ENCODE assay signal across 12 cellular contexts in the genomic region with DNA sequence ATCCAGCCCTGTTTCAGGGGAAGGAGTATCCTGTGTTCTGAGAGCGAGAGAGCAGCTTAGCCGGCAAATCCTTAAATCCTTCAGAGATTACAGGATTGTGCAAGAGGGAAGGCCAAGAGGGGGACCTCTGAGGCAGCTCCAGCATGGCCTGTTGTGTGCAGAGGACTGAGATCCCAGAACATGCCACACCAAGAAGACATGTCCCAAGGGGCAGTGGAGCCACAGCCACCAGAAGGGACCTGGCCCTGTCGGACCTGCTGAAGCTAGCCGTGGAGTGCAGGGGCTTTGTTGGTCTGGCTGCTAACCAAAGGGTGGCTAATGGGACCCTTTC. TPM values are rescaled to one million over a fixed set of nuclear protein-coding genes. Genes with fewer than 3 reads are reported as not detected.
DNase-seq lines count a peak whose midpoint lies in the region; ATAC-seq and TF ChIP-seq lines count a peak whose summit lies in the region.
"Had no signal": no experiment of that assay in that cellular context is flagged by ENCODE, and none has a peak within 500 bp of the region (broad histone marks: within the 10 kb centered on the region; RNA-seq: fewer than 3 reads in every experiment).

No MANE protein-coding gene starts in this region.

- H3K36me3 Mint-ChIP-seq in activated T-cell treated with anti-CD3 and anti-CD28 coated beads, Interleukin-2, amount 50 U/mL, for 72 hours (ENCODE audit: insufficient read depth in 2 of 2): no peaks in the 10 kb centered on the region
- peaks cover 12% of the 10 kb centered on the region for H3K36me3 Mint-ChIP-seq in activated T-helper 17 cell treated with anti-CD3 and anti-CD28 coated beads, Interleukin-2, amount 50 U/mL, for 72 hours (ENCODE audit: low read depth)

- intact Hi-C loops in transverse colon (cut with DNase I; ENCODE audit: low total_unique reads) (no loop called here), OCI-LY7 (cut with micrococcal nuclease; ENCODE audit: unreplicated experiment) (no loop called here)

- no peak overlapping the region for H3K4me3 ChIP-seq in transverse colon
- no peak overlapping the region for H3K4me3 ChIP-seq in OCI-LY7 (ENCODE audit: low read depth, low read length, poor library complexity, severe bottlenecking)

- no peaks in the 10 kb centered on the region for H3K9me3 ChIP-seq in transverse colon
- H3K9me3 ChIP-seq in OCI-LY7 (ENCODE audit: low read length): no peaks in the 10 kb centered on the region
- H3K9me3 ChIP-seq: testis had no signal

- CTCF ChIA-PET in OCI-LY7 (lab: Charles Lee; ENCODE audit: unreplicated experiment): no interaction called here

- no peaks in the 10 kb centered on the region for H3K79me2 ChIP-seq in OCI-LY7 (ENCODE audit: insufficient read depth, low read depth, low read length)
- H3K79me2 ChIP-seq: parathyroid adenoma had no signal

- H3K27ac Mint-ChIP-seq in activated T-cell treated with anti-CD3 and anti-CD28 coated beads, Interleukin-2, amount 50 U/mL, for 72 hours: peak overlapping the region; percentile 48
- H3K27ac Mint-ChIP-seq in activated T-helper 17 cell treated with anti-CD3 and anti-CD28 coated beads, Interleukin-2, amount 50 U/mL, for 72 hours: no peak overlapping the region
- H3K27ac Mint-ChIP-seq: activated naive CD4-positive, alpha-beta T cell treated with anti-CD3 and anti-CD28 coated beads for 36 hours had no signal

- H3K27ac ChIP-seq in transverse colon: peak overlapping the region; percentile 68 to 86 (median 82)
- H3K27ac ChIP-seq in OCI-LY7 (ENCODE audit: low read depth, low read length, poor library complexity, severe bottlenecking): no peak overlapping the region
- H3K27ac ChIP-seq: parathyroid adenoma had no signal

- H3K36me3 ChIP-seq in transverse colon (no peaks in the 10 kb centered on the region), OCI-LY7 (ENCODE audit: insufficient read depth, low read length) (no peaks in the 10 kb centered on the region)

- H3K4me1 ChIP-seq in transverse colon (peaks cover 0 to 33% (median 13%) of the 10 kb centered on the region in 4 donors), OCI-LY7 (ENCODE audit: insufficient read depth, low read length, poor library complexity, severe bottlenecking) (no peaks in the 10 kb centered on the region)
- H3K4me1 ChIP-seq: parathyroid adenoma had no signal

- no peak for DNase-seq in activated T-cell treated with anti-CD3 and anti-CD28 coated beads, Interleukin-2, amount 50 U/mL, for 72 hours
- no peak for DNase-seq in activated T-cell treated with anti-CD3 and anti-CD28 coated beads, Interleukin-2, amount 50 U/mL, for 48 hours
- DNase-seq in mesenteric fat pad (ENCODE audit: low spot score) (peak; percentile 41), transverse colon (no peak), GM20000 (ENCODE audit: low spot score) (no peak), UCSD-AML1 (lab: John Stamatoyannopoulos, UW; ENCODE audit: unreplicated experiment) (no peak), OCI-LY7 (ENCODE audit: low spot score) (no peak)
- DNase-seq: activated naive CD4-positive, alpha-beta T cell treated with anti-CD3 and anti-CD28 coated beads for 36 hours; RPMI8226 had no signal

- no peaks in the 10 kb centered on the region for H3K9me3 Mint-ChIP-seq in activated T-cell treated with anti-CD3 and anti-CD28 coated beads, Interleukin-2, amount 50 U/mL, for 72 hours
- no peaks in the 10 kb centered on the region for H3K9me3 Mint-ChIP-seq in activated T-helper 17 cell treated with anti-CD3 and anti-CD28 coated beads, Interleukin-2, amount 50 U/mL, for 72 hours
- H3K9me3 Mint-ChIP-seq: activated naive CD4-positive, alpha-beta T cell treated with anti-CD3 and anti-CD28 coated beads for 36 hours had no signal

- POLR2A ChIA-PET in OCI-LY7 (lab: Charles Lee): no interaction called here

- no peak for ATAC-seq in activated T-cell treated with anti-CD3 and anti-CD28 coated beads, Interleukin-2, amount 50 U/mL, for 72 hours (replicated peaks in 1 of 2)
- no peak for ATAC-seq in activated T-helper 17 cell treated with anti-CD3 and anti-CD28 coated beads, Interleukin-2, amount 50 U/mL, for 72 hours (replicated peaks)

- no peak for TF ChIP-seq CTCF in transverse colon (IDR thresholded peaks at IDR 0.05)
- no peak for TF ChIP-seq CTCF in GM20000 (IDR thresholded peaks at IDR 0.05; ENCODE audit: extremely low read depth, missing control alignments)
- no peak for TF ChIP-seq CTCF in OCI-LY7 (conservative IDR thresholded peaks at IDR 0.05; ENCODE audit: low read length)

- BruUV-seq in OCI-LY7 (replicated peaks; lab: Mats Ljungman, UMichigan): no TSS peak

- in situ Hi-C loops in transverse colon (cut with MboI; ENCODE audit: low pct_ligation_motif_present in 1 of 4, low pct_unique_long_range_greater_than_20kb in 1 of 4, low sequenced_read_pairs in 3 of 4): no loop called here

- no peaks in the 10 kb centered on the region for H4K20me1 ChIP-seq in OCI-LY7 (ENCODE audit: insufficient read depth, low read length)

- H3K4me2 ChIP-seq in OCI-LY7 (ENCODE audit: low read length): no peak overlapping the region

- peaks cover 28% of the 10 kb centered on the region for H3K27me3 Mint-ChIP-seq in activated T-cell treated with anti-CD3 and anti-CD28 coated beads, Interleukin-2, amount 50 U/mL, for 72 hours (ENCODE audit: low read depth)
- peaks cover 18% of the 10 kb centered on the region for H3K27me3 Mint-ChIP-seq in activated T-helper 17 cell treated with anti-CD3 and anti-CD28 coated beads, Interleukin-2, amount 50 U/mL, for 72 hours

- H3K4me1 Mint-ChIP-seq in activated T-cell treated with anti-CD3 and anti-CD28 coated beads, Interleukin-2, amount 50 U/mL, for 72 hours (ENCODE audit: low read depth): peaks cover 27% of the 10 kb centered on the region
- H3K4me1 Mint-ChIP-seq in activated T-helper 17 cell treated with anti-CD3 and anti-CD28 coated beads, Interleukin-2, amount 50 U/mL, for 72 hours: peaks cover 12% of the 10 kb centered on the region

- no peak overlapping the region for H2AFZ ChIP-seq in OCI-LY7 (ENCODE audit: low read length)
- H2AFZ ChIP-seq: parathyroid adenoma had no signal

- no peak for TF ChIP-seq POLR2A in transverse colon (IDR thresholded peaks at IDR 0.05)

- 80% methylated on average over 4 of the region's 4 CpGs; no CpG with 5 or more reads in 1 of the 2 donors for WGBS in transverse colon (ENCODE audit: low coverage in 1 of 2), 2 donors

- no peak for TF ChIP-seq EP300 in transverse colon (IDR thresholded peaks at IDR 0.05; ENCODE audit: low read depth)

- H3K27me3 ChIP-seq in transverse colon: peaks cover 38% of the 10 kb centered on the region
- H3K27me3 ChIP-seq: testis had no signal

- H3K9me2 ChIP-seq in OCI-LY7 (ENCODE audit: insufficient read depth, low read length): no peaks in the 10 kb centered on the region

- H3K4me3 Mint-ChIP-seq in activated T-cell treated with anti-CD3 and anti-CD28 coated beads, Interleukin-2, amount 50 U/mL, for 72 hours: peak overlapping the region; percentile 60 to 69
- peak overlapping the region; percentile 94 for H3K4me3 Mint-ChIP-seq in activated T-helper 17 cell treated with anti-CD3 and anti-CD28 coated beads, Interleukin-2, amount 50 U/mL, for 72 hours
- H3K4me3 Mint-ChIP-seq: activated naive CD4-positive, alpha-beta T cell treated with anti-CD3 and anti-CD28 coated beads for 36 hours had no signal

RNA-seq across cellular contexts. Expression of a gene that starts 1.6 kb away (rescaled TPM):
- 10 to 100 TPM in 1 of 2 donors, 1 to 10 TPM in 1; 6.1 to 14.2 TPM for total RNA-seq in activated T-cell treated with anti-CD3 and anti-CD28 coated beads, Interleukin-2, amount 50 U/mL, for 72 hours
- 10 to 100 TPM; 21.0 to 22.2 TPM for total RNA-seq in activated T-helper 17 cell treated with anti-CD3 and anti-CD28 coated beads, Interleukin-2, amount 50 U/mL, for 72 hours
- total RNA-seq in mesenteric fat pad (46.1 TPM), transverse colon (10 to 100 TPM in 3 of 4 donors, 1 to 10 TPM in 1; 7.9 to 47.2 (median 14.5) TPM), OCI-LY7 (2022) (0.27 TPM in 1 of 2 replicates, not detected in the other)
- total RNA-seq in OCI-LY7 (2014; rRNA removed; shearing (Covaris generic)): 0.05 and 0.19 TPM in 2 replicates

Comparison
In these comparisons a context has a peak if more than half of its experiments do, and no peak if none do; other contexts are left out.
1. RNA of a gene that starts 1.6 kb away (total RNA-seq): 46.1 TPM in mesenteric fat pad (single experiment), 21.0 to 22.2 TPM in activated T-helper 17 cell treated with anti-CD3 and anti-CD28 coated beads, Interleukin-2, amount 50 U/mL, for 72 hours, 7.9 to 47.2 TPM in transverse colon and 6.1 to 14.2 TPM in activated T-cell treated with anti-CD3 and anti-CD28 coated beads, Interleukin-2, amount 50 U/mL, for 72 hours; 0.05 to 0.27 TPM in OCI-LY7; every median in the first group is over 4 times any median in the second.